In genomic region chr3:29065211-29065785, GRCh38 we compare ENCODE assay signal across 9 cellular contexts.
DNase-seq lines count a peak whose midpoint lies in the region; ATAC-seq and TF ChIP-seq lines count a peak whose summit lies in the region.
"Had no signal": no experiment of that assay in that cellular context is flagged by ENCODE, and none has a peak within 500 bp of the region (broad histone marks: within the 10 kb centered on the region; RNA-seq: fewer than 3 reads in every experiment).

No MANE protein-coding gene starts in this region.

- intact Hi-C loops in ovary (cut with DNase I), result no loop called here

- WGBS in ovary, 3 donors, result 4 to 14% (median 6%) methylated on average over 2 of the region's 2 CpGs

- no peaks in the 10 kb centered on the region for H3K9me3 ChIP-seq in ovary

- peaks cover 32% of the 10 kb centered on the region for H3K4me1 Mint-ChIP-seq in HFFc6 (ENCODE audit: low read depth)

- TF ChIP-seq CTCF in HFFc6 (IDR thresholded peaks at IDR 0.05) (no peak), ovary (IDR thresholded peaks at IDR 0.05) (no peak)

- H3K27ac Mint-ChIP-seq in HFFc6, result peak overlapping the region; percentile 44

- H3K9me3 Mint-ChIP-seq in HFFc6, result no peaks in the 10 kb centered on the region

- ATAC-seq in HG03175 (IDR thresholded peaks at IDR 0.05; ENCODE audit: unreplicated experiment), result no peak
- no peak for ATAC-seq in HG02798 (IDR thresholded peaks at IDR 0.05; ENCODE audit: poor library complexity, unreplicated experiment)
- no peak for ATAC-seq in GM21529 (IDR thresholded peaks at IDR 0.05; ENCODE audit: unreplicated experiment)

- no peak overlapping the region for H3K4me3 ChIP-seq in ovary

- no peak overlapping the region for H3K27ac ChIP-seq in ovary
- H3K27ac ChIP-seq: KMS-11 had no signal

- H3K4me3 Mint-ChIP-seq in HFFc6, result no peak overlapping the region

- no peaks in the 10 kb centered on the region for H3K36me3 Mint-ChIP-seq in HFFc6 (ENCODE audit: low read depth)

- TF ChIP-seq POLR2A in ovary (IDR thresholded peaks at IDR 0.05), result no peak

- TF ChIP-seq EP300 in ovary (IDR thresholded peaks at IDR 0.05), result no peak

- no peaks in the 10 kb centered on the region for H3K27me3 ChIP-seq in ovary

- H3K36me3 ChIP-seq in ovary, result no peaks in the 10 kb centered on the region

- H3K4me1 ChIP-seq in ovary (ENCODE audit: insufficient read depth), result peaks cover 1% of the 10 kb centered on the region

- DNase-seq in HFFc6, result peak; percentile 98
- peak; percentile 27 to 43 for DNase-seq in SHP77 (lab: John Stamatoyannopoulos, UW)
- peak; percentile 95 for DNase-seq in fibroblast of the conjunctiva (ENCODE audit: low read depth)
- DNase-seq in ovary, result peak; percentile 35 to 62 (median 56)
- no peak for DNase-seq in cerebellar nuclear complex (lab: John Stamatoyannopoulos, UW)

- no peaks in the 10 kb centered on the region; the same call in 1 of the 2 replicates for H3K27me3 Mint-ChIP-seq in HFFc6 (ENCODE audit: insufficient read depth)

Comparison
In these comparisons a context has a peak if more than half of its experiments do, and no peak if none do; other contexts are left out.
1. DNase-seq: peak in HFFc6 (single experiment), SHP77 (2 of 2), fibroblast of the conjunctiva (single experiment) and ovary (5 of 5); none in cerebellar nuclear complex (0 of 2).